In the genomic region with DNA sequence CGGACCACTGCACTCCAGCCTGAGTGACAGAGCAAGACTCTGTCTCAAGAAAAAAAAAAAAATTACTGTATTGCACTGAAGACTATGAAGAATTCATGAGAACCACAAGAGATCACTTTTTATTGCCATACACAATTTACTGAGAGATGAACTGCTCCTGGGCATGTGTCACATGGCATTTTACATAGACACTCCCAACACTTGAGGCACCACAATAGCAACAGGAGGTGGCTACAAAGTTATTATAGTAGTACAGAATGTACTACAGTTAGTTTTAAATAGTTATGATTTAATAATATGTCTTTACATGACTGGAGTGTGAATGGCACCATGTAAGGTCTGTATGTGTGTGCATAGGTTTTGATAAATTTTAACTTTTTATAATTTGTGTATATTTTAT, we compare ENCODE assay signal across 11 cellular contexts.
"Had no signal": no experiment of that assay in that cellular context is flagged by ENCODE, and none has a peak within 500 bp of the region (broad histone marks: within the 10 kb centered on the region; RNA-seq: fewer than 3 reads in every experiment).

No MANE protein-coding gene starts in this region.

- H3K27ac ChIP-seq: neural progenitor cell, pancreas, tibial nerve had no signal

- ATAC-seq: esophagus mucosa, pancreas had no signal

- DNase-seq: activated CD4-positive, alpha-beta T cell treated with anti-CD3 and anti-CD28 coated beads, Interleukin-2, amount 50 U/mL, for 48 hours; activated CD4-positive, CD25-positive, alpha-beta regulatory T cell treated with anti-CD3 and anti-CD28 coated beads, Interleukin-2, amount 50 U/mL, for 72 hours; activated naive CD4-positive, alpha-beta T cell; amygdala; head of caudate nucleus; islet precursor cell; pancreas; small intestine had no signal

- H3K4me1 ChIP-seq: neural progenitor cell, pancreas, tibial nerve had no signal

- H3K9me3 ChIP-seq: pancreas, tibial nerve had no signal

- H3K27me3 ChIP-seq: neural progenitor cell, pancreas, tibial nerve had no signal

- FAIRE-seq: pancreas, small intestine had no signal

- H3K4me3 ChIP-seq: neural progenitor cell, pancreas, tibial nerve had no signal
